In genomic region chr4:148444296-148445070, GRCh38 we compare ENCODE assay signal across 8 cellular contexts. TPM values are rescaled to one million over a fixed set of nuclear protein-coding genes. Genes with fewer than 3 reads are reported as not detected.
DNase-seq lines count a peak whose midpoint lies in the region; ATAC-seq and TF ChIP-seq lines count a peak whose summit lies in the region.

No MANE protein-coding gene starts in this region.

- peak overlapping the region; percentile 79 for H3K27ac Mint-ChIP-seq in activated naive CD8-positive, alpha-beta T cell treated with anti-CD3 and anti-CD28 coated beads for 36 hours

- H3K4me3 Mint-ChIP-seq in activated naive CD8-positive, alpha-beta T cell treated with anti-CD3 and anti-CD28 coated beads for 36 hours: peak overlapping the region; percentile 98

- H4K20me1 ChIP-seq in OCI-LY7 (ENCODE audit: insufficient read depth, low read length): no peaks in the 10 kb centered on the region

- DNase-seq in DMS53 treated with DMSO at 0.1 percent for 48 hours (lab: John Stamatoyannopoulos, UW; ENCODE audit: unreplicated experiment) (peak; percentile 10), OCI-LY7 (ENCODE audit: low spot score) (peak; percentile 14), hypothalamus (lab: John Stamatoyannopoulos, UW) (peak in 41 of 51 donors; percentile 23 to 77 (median 43)), NCI-H1694 treated with DMSO at 0.1 percent for 48 hours (lab: John Stamatoyannopoulos, UW) (no peak), NAMALWA (ENCODE audit: low spot score) (no peak)
- DNase-seq in activated naive CD8-positive, alpha-beta T cell treated with anti-CD3 and anti-CD28 coated beads for 36 hours: peak; percentile 57

- H3K9me2 ChIP-seq in OCI-LY7 (ENCODE audit: insufficient read depth, low read length): no peaks in the 10 kb centered on the region

- H2AFZ ChIP-seq in OCI-LY7 (ENCODE audit: low read length): peak overlapping the region; percentile 69

- H3K27ac ChIP-seq in OCI-LY7 (ENCODE audit: low read depth, low read length, poor library complexity, severe bottlenecking) (no peak overlapping the region), rectal smooth muscle tissue (ENCODE audit: low read depth, low read length) (peak overlapping the region; percentile 61)

- no peaks in the 10 kb centered on the region for H3K36me3 Mint-ChIP-seq in activated naive CD8-positive, alpha-beta T cell treated with anti-CD3 and anti-CD28 coated beads for 36 hours

- H3K36me3 ChIP-seq in OCI-LY7 (ENCODE audit: insufficient read depth, low read length) (no peaks in the 10 kb centered on the region), rectal smooth muscle tissue (ENCODE audit: control insufficient read depth, insufficient read depth, low read length) (no peaks in the 10 kb centered on the region)

- no peaks in the 10 kb centered on the region for H3K27me3 ChIP-seq in rectal smooth muscle tissue (ENCODE audit: control insufficient read depth, insufficient read depth, low read length)

- CTCF ChIA-PET in OCI-LY7 (lab: Charles Lee; ENCODE audit: unreplicated experiment): no interaction called here

- H3K4me1 ChIP-seq in OCI-LY7 (ENCODE audit: insufficient read depth, low read length, poor library complexity, severe bottlenecking) (peaks cover 14% of the 10 kb centered on the region), rectal smooth muscle tissue (ENCODE audit: control insufficient read depth, insufficient read depth, low read length) (no peaks in the 10 kb centered on the region)

- peak overlapping the region; percentile 87 for H3K4me2 ChIP-seq in OCI-LY7 (ENCODE audit: low read length)

- no peaks in the 10 kb centered on the region for H3K27me3 Mint-ChIP-seq in activated naive CD8-positive, alpha-beta T cell treated with anti-CD3 and anti-CD28 coated beads for 36 hours

- ATAC-seq in GM21717 (IDR thresholded peaks at IDR 0.05; ENCODE audit: unreplicated experiment): no peak

- POLR2A ChIA-PET in OCI-LY7 (lab: Charles Lee): no interaction called here

- H3K79me2 ChIP-seq in OCI-LY7 (ENCODE audit: insufficient read depth, low read depth, low read length): no peaks in the 10 kb centered on the region

- no peaks in the 10 kb centered on the region for H3K9me3 ChIP-seq in OCI-LY7 (ENCODE audit: low read length)

- peaks cover 37% of the 10 kb centered on the region for H3K4me1 Mint-ChIP-seq in activated naive CD8-positive, alpha-beta T cell treated with anti-CD3 and anti-CD28 coated beads for 36 hours

- no TSS peak for BruUV-seq in OCI-LY7 (replicated peaks; lab: Mats Ljungman, UMichigan)

- intact Hi-C loops in OCI-LY7 (cut with micrococcal nuclease; ENCODE audit: unreplicated experiment): loop anchor here (5.0 kb wide), 2 partner anchors 538 to 762 kb away; partner anchors contain the start of gene PRMT9

- H3K9me3 Mint-ChIP-seq in activated naive CD8-positive, alpha-beta T cell treated with anti-CD3 and anti-CD28 coated beads for 36 hours: no peaks in the 10 kb centered on the region

- peak overlapping the region; percentile 12 for H3K9ac ChIP-seq in rectal smooth muscle tissue (ENCODE audit: low read length)

- TF ChIP-seq CTCF in OCI-LY7 (conservative IDR thresholded peaks at IDR 0.05; ENCODE audit: low read length): 0 out of 2 replicates have a peak, but pooled peaks have one; percentile 7

- H3K4me3 ChIP-seq in OCI-LY7 (ENCODE audit: low read depth, low read length, poor library complexity, severe bottlenecking) (peak overlapping the region; percentile 82), rectal smooth muscle tissue (ENCODE audit: low read length) (peak overlapping the region; percentile 78)

RNA-seq across cellular contexts. Expression of gene NR3C2, which starts 2.3 kb away (rescaled TPM):
- 2.7 and 5.2 TPM in 2 replicates for total RNA-seq in OCI-LY7 (2014; rRNA removed; shearing (Covaris generic))
- total RNA-seq in OCI-LY7 (2022): 2.0 and 2.4 TPM in 2 replicates
- 1 to 10 TPM; 4.8 to 6.2 TPM for total RNA-seq in activated naive CD8-positive, alpha-beta T cell treated with anti-CD3 and anti-CD28 coated beads for 36 hours

Comparison
In these comparisons a context has a peak if more than half of its experiments do, and no peak if none do; other contexts are left out.
1. DNase-seq: peak in DMS53 treated with DMSO at 0.1 percent for 48 hours (single experiment), OCI-LY7 (single experiment), activated naive CD8-positive, alpha-beta T cell treated with anti-CD3 and anti-CD28 coated beads for 36 hours (single experiment) and hypothalamus (41 of 51); none in NCI-H1694 treated with DMSO at 0.1 percent for 48 hours (single experiment) and NAMALWA (single experiment).